In genomic region chr1:157961805-157962762, GRCh38 we compare ENCODE assay signal across 11 cellular contexts. TPM values are rescaled to one million over a fixed set of nuclear protein-coding genes. Genes with fewer than 3 reads are reported as not detected.
DNase-seq lines count a peak whose midpoint lies in the region; ATAC-seq, FAIRE-seq and TF ChIP-seq lines count a peak whose summit lies in the region.
"Had no signal": no experiment of that assay in that cellular context is flagged by ENCODE, and none has a peak within 500 bp of the region (broad histone marks: within the 10 kb centered on the region; RNA-seq: fewer than 3 reads in every experiment).

No MANE protein-coding gene starts in this region.

- no peak for TF ChIP-seq RAD21 in SK-N-SH (IDR thresholded peaks at IDR 0.05; ENCODE audit: low read length)

- no peak overlapping the region for H3K9ac ChIP-seq in SK-N-SH
- peak overlapping the region; percentile 3 for H3K9ac ChIP-seq in keratinocyte (ENCODE audit: control insufficient read depth, extremely low read depth, insufficient read depth, low read length)
- H3K9ac ChIP-seq: neural progenitor cell had no signal

- CTCF ChIA-PET in SK-N-SH (lab: Yijun Ruan, JAX): interaction anchor here (1.0 to 5.0 kb wide), 7 partner anchors 10 to 163 kb away, joined by 4 to 48 read pairs (median 10); no protein-coding TSS in a partner anchor
- CTCF ChIA-PET in activated naive CD4-positive, alpha-beta T cell treated with anti-CD3 and anti-CD28 coated beads for 36 hours (lab: Charles Lee): interaction anchor here (0.7 to 3.0 kb wide), 14 partner anchors 9 to 675 kb away, joined by 3 to 15 read pairs (median 4); no protein-coding TSS in a partner anchor

- no peak for ATAC-seq in HG03571 (IDR thresholded peaks at IDR 0.05; ENCODE audit: unreplicated experiment)

- WGBS in SK-N-SH (ENCODE audit: low lambda C conversion rate): 11% methylated on average over 11 of the region's 11 CpGs

- no peaks in the 10 kb centered on the region for H3K9me3 ChIP-seq in SK-N-SH
- no peaks in the 10 kb centered on the region for H3K9me3 ChIP-seq in keratinocyte (ENCODE audit: control insufficient read depth, low read depth, low read length)
- no peaks in the 10 kb centered on the region for H3K9me3 ChIP-seq in uterus

- intact Hi-C loops in uterus (cut with DNase I; ENCODE audit: low total_unique reads): loop anchor here (5.0 kb wide), 1 partner anchor 160 kb away; no protein-coding TSS in a partner anchor
- intact Hi-C loops in activated naive CD4-positive, alpha-beta T cell treated with anti-CD3 and anti-CD28 coated beads for 36 hours (cut with micrococcal nuclease): loop anchor here (2.0 kb wide), 1 partner anchor 31 kb away; the partner anchor contains the start of gene KIRREL1

- TF ChIP-seq POLR2A in H54 (IDR thresholded peaks at IDR 0.05; ENCODE audit: low read depth, low read length) (no peak), uterus (IDR thresholded peaks at IDR 0.05) (no peak)

- POLR2A ChIA-PET in SK-N-SH (lab: Yijun Ruan, JAX): interaction anchor here (0.5 kb wide), 1 partner anchor 402 kb away, joined by 4 read pairs; no protein-coding TSS in a partner anchor

- peaks cover 7% of the 10 kb centered on the region for H3F3A ChIP-seq in SK-N-SH (replicated peaks; ENCODE audit: insufficient read depth)

- H3K27me3 ChIP-seq in SK-N-SH (ENCODE audit: insufficient read depth) (peaks cover 42% of the 10 kb centered on the region), keratinocyte (ENCODE audit: control insufficient read depth, extremely low read depth, insufficient read depth, low read length) (peaks cover 5% of the 10 kb centered on the region), uterus (no peaks in the 10 kb centered on the region)
- H3K27me3 ChIP-seq: neural progenitor cell had no signal

- no peak overlapping the region for H3K4me3 Mint-ChIP-seq in activated naive CD4-positive, alpha-beta T cell treated with anti-CD3 and anti-CD28 coated beads for 36 hours
- H3K4me3 Mint-ChIP-seq: neural progenitor cell had no signal

- no peaks in the 10 kb centered on the region for H3K79me2 ChIP-seq in SK-N-SH (ENCODE audit: insufficient read depth)
- H3K79me2 ChIP-seq in keratinocyte (ENCODE audit: control insufficient read depth, insufficient read depth, low read length): no peaks in the 10 kb centered on the region

- DNase-seq in DMS53 treated with DMSO at 0.1 percent for 48 hours (lab: John Stamatoyannopoulos, UW; ENCODE audit: unreplicated experiment) (peak; percentile 7), H54 (ENCODE audit: insufficient read length, low spot score) (peak; percentile 54), SK-N-SH (no peak), keratinocyte (ENCODE audit: low read depth, low spot score) (peak; percentile 82), NCI-H446 (lab: John Stamatoyannopoulos, UW) (no peak), uterus (no peak)
- no peak for DNase-seq in activated naive CD4-positive, alpha-beta T cell treated with anti-CD3 and anti-CD28 coated beads for 36 hours
- DNase-seq: NCI-H526 treated with DMSO at 0.1 percent for 48 hours had no signal

- TF ChIP-seq CTCF in SK-N-SH (IDR thresholded peaks at IDR 0.05) (no peak), keratinocyte (optimal IDR thresholded peaks at IDR 0.05 in 1 of 3, IDR thresholded peaks at IDR 0.05 in 1 of 3, conservative IDR thresholded peaks at IDR 0.05 in 1 of 3; ENCODE audit: extremely low read depth in 1 of 3, insufficient read depth in 2 of 3, low read length in 3 of 3) (no peak), uterus (IDR thresholded peaks at IDR 0.05) (no peak)

- H3K27ac ChIP-seq in SK-N-SH (ENCODE audit: low read depth in 2 of 2, low read length in 1 of 2) (no peak overlapping the region), keratinocyte (ENCODE audit: control insufficient read depth, insufficient read depth, low read length) (peak overlapping the region; percentile 22), uterus (no peak overlapping the region)
- H3K27ac ChIP-seq: neural progenitor cell had no signal

- H4K20me1 ChIP-seq in SK-N-SH (ENCODE audit: insufficient read depth): no peaks in the 10 kb centered on the region
- H4K20me1 ChIP-seq in keratinocyte (ENCODE audit: control insufficient read depth, extremely low read depth, insufficient read depth, low read length): no peaks in the 10 kb centered on the region

- H3K27me3 Mint-ChIP-seq in activated naive CD4-positive, alpha-beta T cell treated with anti-CD3 and anti-CD28 coated beads for 36 hours (ENCODE audit: low read depth): peaks cover 10% of the 10 kb centered on the region

- H3K4me3 ChIP-seq in SK-N-SH (ENCODE audit: low read depth in 2 of 2, low read length in 1 of 2) (peak overlapping the region in 1 of 2 experiments; percentile 18; a peak in 1 of 4 replicates), keratinocyte (ENCODE audit: control insufficient read depth in 2 of 3, extremely low read depth in 1 of 3, insufficient read depth in 2 of 3, low read depth in 1 of 3, low read length in 3 of 3) (peak overlapping the region in 2 of 3 experiments; percentile 28 to 34), uterus (no peak overlapping the region)
- H3K4me3 ChIP-seq: neural progenitor cell had no signal

- H3K4me2 ChIP-seq in SK-N-SH: peak overlapping the region; percentile 65
- H3K4me2 ChIP-seq in keratinocyte (ENCODE audit: control insufficient read depth, extremely low read depth, insufficient read depth, low read depth, low read length): peak overlapping the region; percentile 68
- H3K4me2 ChIP-seq: neural progenitor cell had no signal

- H3K9me3 Mint-ChIP-seq in activated naive CD4-positive, alpha-beta T cell treated with anti-CD3 and anti-CD28 coated beads for 36 hours: no peaks in the 10 kb centered on the region
- H3K9me3 Mint-ChIP-seq: neural progenitor cell had no signal

- H3K4me1 ChIP-seq in SK-N-SH (ENCODE audit: control insufficient read depth in 1 of 2, insufficient read depth in 2 of 2, low read depth in 1 of 2, low read length in 1 of 2): peaks cover 0 to 12% of the 10 kb centered on the region in 2 experiments; a peak in 2 of 4 replicates
- H3K4me1 ChIP-seq in keratinocyte (ENCODE audit: control insufficient read depth, extremely low read depth, insufficient read depth, low read length): peaks cover 16% of the 10 kb centered on the region
- H3K4me1 ChIP-seq in uterus: peaks cover 0 to 5% of the 10 kb centered on the region in 2 donors

- no peak for FAIRE-seq in H54 (lab: Jason Lieb, UNC)
- peak; percentile 91 for FAIRE-seq in keratinocyte (lab: Jason Lieb, UNC)
- FAIRE-seq: endometrium had no signal

- no peaks in the 10 kb centered on the region for H3K9me1 ChIP-seq in keratinocyte (ENCODE audit: control insufficient read depth, extremely low read depth, insufficient read depth, low read length)

- H3K27ac Mint-ChIP-seq in activated naive CD4-positive, alpha-beta T cell treated with anti-CD3 and anti-CD28 coated beads for 36 hours: no peak overlapping the region
- H3K27ac Mint-ChIP-seq: neural progenitor cell had no signal

- no peak for TF ChIP-seq EP300 in SK-N-SH (IDR thresholded peaks at IDR 0.05; ENCODE audit: borderline replicate concordance in 1 of 2, low read depth in 1 of 2, low read length in 1 of 2)

- no peaks in the 10 kb centered on the region for H3K4me1 Mint-ChIP-seq in activated naive CD4-positive, alpha-beta T cell treated with anti-CD3 and anti-CD28 coated beads for 36 hours (ENCODE audit: low read depth)

- dilution Hi-C loops in keratinocyte (cut with MboI; ENCODE audit: extremely low pct_ligation_motif_present, low sequenced_read_pairs): loop anchor here (25.0 kb wide), 1 partner anchor 150 kb away; no protein-coding TSS in a partner anchor

- no peaks in the 10 kb centered on the region for H3K36me3 ChIP-seq in SK-N-SH (replicated peaks in 1 of 2; ENCODE audit: control insufficient read depth in 1 of 2, insufficient read depth in 2 of 2, low read length in 1 of 2)
- H3K36me3 ChIP-seq in keratinocyte (ENCODE audit: control insufficient read depth in 2 of 2, extremely low read depth in 1 of 2, insufficient read depth in 2 of 2, low read length in 2 of 2): no peaks in the 10 kb centered on the region
- no peaks in the 10 kb centered on the region for H3K36me3 ChIP-seq in uterus
- H3K36me3 ChIP-seq: neural progenitor cell had no signal

- H2AFZ ChIP-seq in SK-N-SH (ENCODE audit: low read depth): no peak overlapping the region
- peak overlapping the region; percentile 60 for H2AFZ ChIP-seq in keratinocyte (ENCODE audit: control insufficient read depth, low read length)
- H2AFZ ChIP-seq: neural progenitor cell had no signal

- H3K36me3 Mint-ChIP-seq in activated naive CD4-positive, alpha-beta T cell treated with anti-CD3 and anti-CD28 coated beads for 36 hours (ENCODE audit: low read depth): no peaks in the 10 kb centered on the region
- H3K36me3 Mint-ChIP-seq: neural progenitor cell had no signal

- H3K9me2 ChIP-seq in SK-N-SH: no peaks in the 10 kb centered on the region

TF ChIP-seq in SK-N-SH, 30 proteins besides CTCF, POLR2A, EP300 and RAD21 (continues in another document):
- TF ChIP-seq CHD2 (IDR thresholded peaks at IDR 0.05; ENCODE audit: low read length, partially characterized antibody): no peak

RNA-seq across cellular contexts. Expression of gene KIRREL1, which starts 31.4 kb away (rescaled TPM):
- 47.8 and 52.3 TPM in 2 replicates for polyA plus RNA-seq in SK-N-SH (2012; rRNA removed)
- 32.9 and 42.4 TPM in 2 replicates for polyA plus RNA-seq in SK-N-SH (2012; cell fraction: cytosol; rRNA removed)
- polyA plus RNA-seq in SK-N-SH (2012; cell fraction: nucleus; rRNA removed): 77.1 and 86.9 TPM in 2 replicates
- 18.3 to 29.8 TPM (median 19.7 TPM) in 3 replicates for polyA plus RNA-seq in keratinocyte
- 2.7 TPM for polyA plus RNA-seq in keratinocyte (2011; ENCODE audit: low read depth)
- 11.1 and 14.7 TPM in 2 replicates for polyA plus RNA-seq in keratinocyte (2011; cell fraction: cytosol; rRNA removed)
- 65.2 and 75.4 TPM in 2 replicates for polyA plus RNA-seq in keratinocyte (2011; cell fraction: nucleus; rRNA removed)
- polyA plus RNA-seq in keratinocyte (2012; ENCODE audit: low replicate concordance): 11.5 and 45.7 TPM in 2 replicates
- polyA minus RNA-seq in keratinocyte: 47.6 to 153 TPM (median 54.8 TPM) in 3 replicates
- polyA minus RNA-seq in keratinocyte (2011; cell fraction: cytosol; rRNA and poly(A)+ RNA removed): 39.5 TPM
- polyA minus RNA-seq in keratinocyte (2011; cell fraction: nucleus; rRNA and poly(A)+ RNA removed): 101 and 135 TPM in 2 replicates
- total RNA-seq in uterus: 100 to 1,000 TPM in 1 of 4 donors, 10 to 100 TPM in 3; 34.1 to 102 (median 57.4) TPM
- total RNA-seq in activated naive CD4-positive, alpha-beta T cell treated with anti-CD3 and anti-CD28 coated beads for 36 hours: under 1 TPM in 1 of 2 experiments, not detected in 1; 0.05 TPM

Comparison
In these comparisons a context has a peak if more than half of its experiments do, and no peak if none do; other contexts are left out.
1. DNase-seq: peak in DMS53 treated with DMSO at 0.1 percent for 48 hours (single experiment), H54 (single experiment) and keratinocyte (single experiment); none in SK-N-SH (single experiment), NCI-H446 (0 of 2), uterus (0 of 2) and activated naive CD4-positive, alpha-beta T cell treated with anti-CD3 and anti-CD28 coated beads for 36 hours (single experiment).
2. H3K4me3 ChIP-seq: peak in keratinocyte (2 of 3); none in uterus (0 of 2).
3. RNA of gene KIRREL1, which starts 31.4 kb away (total RNA-seq): 34.1 to 102 TPM in uterus; 0.05 TPM in activated naive CD4-positive, alpha-beta T cell treated with anti-CD3 and anti-CD28 coated beads for 36 hours; every median in the first group is over 10 times any median in the second.